Comparison of ENCODE assay signal across 8 cellular contexts in the genomic region with DNA sequence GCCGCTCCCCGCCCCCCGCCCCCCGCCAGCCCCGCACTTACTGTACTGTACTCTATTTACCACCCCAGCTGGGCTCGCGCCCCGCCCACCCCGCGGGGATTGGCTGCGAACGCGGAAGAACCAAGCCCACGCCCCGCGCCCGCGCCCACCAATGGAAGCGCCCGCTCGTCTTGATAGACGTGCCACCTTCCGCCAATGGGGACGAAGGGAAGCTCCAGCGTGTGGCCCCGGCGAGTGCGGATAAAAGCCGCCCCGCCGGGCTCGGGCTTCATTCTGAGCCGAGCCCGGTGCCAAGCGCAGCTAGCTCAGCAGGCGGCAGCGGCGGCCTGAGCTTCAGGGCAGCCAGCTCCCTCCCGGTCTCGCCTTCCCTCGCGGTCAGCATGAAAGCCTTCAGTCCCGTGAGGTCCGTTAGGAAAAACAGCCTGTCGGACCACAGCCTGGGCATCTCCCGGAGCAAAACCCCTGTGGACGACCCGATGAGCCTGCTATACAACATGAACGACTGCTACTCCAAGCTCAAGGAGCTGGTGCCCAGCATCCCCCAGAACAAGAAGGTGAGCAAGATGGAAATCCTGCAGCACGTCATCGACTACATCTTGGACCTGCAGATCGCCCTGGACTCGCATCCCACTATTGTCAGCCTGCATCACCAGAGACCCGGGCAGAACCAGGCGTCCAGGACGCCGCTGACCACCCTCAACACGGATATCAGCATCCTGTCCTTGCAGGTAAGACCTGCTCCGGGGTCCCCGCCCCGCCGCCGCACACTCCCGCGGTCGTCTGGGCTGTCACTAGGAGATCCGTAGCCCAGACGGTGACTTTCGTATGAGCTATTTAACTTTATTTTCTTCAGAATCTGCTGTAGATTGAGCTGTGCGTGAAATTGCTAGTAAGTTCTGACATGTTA. TPM values are rescaled to one million over a fixed set of nuclear protein-coding genes. Genes with fewer than 3 reads are reported as not detected.
DNase-seq lines count a peak whose midpoint lies in the region; ATAC-seq and TF ChIP-seq lines count a peak whose summit lies in the region.

A gene with protein sequence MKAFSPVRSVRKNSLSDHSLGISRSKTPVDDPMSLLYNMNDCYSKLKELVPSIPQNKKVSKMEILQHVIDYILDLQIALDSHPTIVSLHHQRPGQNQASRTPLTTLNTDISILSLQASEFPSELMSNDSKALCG (plus strand): TSS at position 271 of the 907 bp plus-strand sequence. CDS start 110 bp downstream, at position 381.

- H3K4me3 Mint-ChIP-seq in CD14-positive monocyte, result peak within 1 kb of the TSS; percentile 98 to 99

- peaks cover 21 to 34% (median 22%) of the 10 kb centered on the region in 3 donors for H3K27me3 Mint-ChIP-seq in CD14-positive monocyte (ENCODE audit: low read depth in 3 of 3)

- no peak for TF ChIP-seq CTCF in CD14-positive monocyte (IDR thresholded peaks at IDR 0.05)

- ATAC-seq in GM19395 (IDR thresholded peaks at IDR 0.05; ENCODE audit: unreplicated experiment) (peak; percentile 58), HG03558 (IDR thresholded peaks at IDR 0.05; ENCODE audit: extremely low read depth, unreplicated experiment) (peak; percentile 41)

- DNase-seq in CD14-positive monocyte (ENCODE audit: low spot score), result peak; percentile 99
- DNase-seq in NCI-H748 treated with DMSO at 0.1 percent for 48 hours (lab: John Stamatoyannopoulos, UW), result peak; percentile 96
- DNase-seq in activated CD4-positive, alpha-beta T cell treated with anti-CD3 and anti-CD28 coated beads, Interleukin-2, amount 50 U/mL, for 1 hour, result peak; percentile 98
- peak; percentile 95 for DNase-seq in cortex of kidney (lab: John Stamatoyannopoulos, UW)
- DNase-seq in left kidney (ENCODE audit: low read depth, low spot score), result peak; percentile 100
- peak; percentile 98 for DNase-seq in stimulated activated CD4-positive, alpha-beta T cell treated with anti-CD3 and anti-CD28 coated beads, Interleukin-1b, Interleukin-23, amount 100 ng/mL, for 48 hours

- H3K4me1 Mint-ChIP-seq in CD14-positive monocyte, result peaks cover 38% of the 10 kb centered on the region

- peaks cover 0 to 17% (median 8%) of the 10 kb centered on the region in 7 donors for H3K9me3 Mint-ChIP-seq in CD14-positive monocyte

- H3K36me3 Mint-ChIP-seq in CD14-positive monocyte, result peaks cover 12 to 26% of the 10 kb centered on the region in 2 donors

- intact Hi-C loops in CD14-positive monocyte (cut with micrococcal nuclease), result loop anchor here (5.0 to 10.0 kb wide), 9 partner anchors 100 to 1587 kb away; no protein-coding TSS in a partner anchor

- peak within 1 kb of the TSS; percentile 93 to 98 (median 97) for H3K27ac Mint-ChIP-seq in CD14-positive monocyte

RNA-seq across cellular contexts. Expression of the gene that starts here (rescaled TPM):
- 100 to 1,000 TPM; 282 to 295 TPM for polyA plus RNA-seq in CD14-positive monocyte

Comparison
In these comparisons a context has a peak if more than half of its experiments do, and no peak if none do; other contexts are left out.
1. Peak in every context shown above with its lines: DNase-seq and ATAC-seq.